5 cellular contexts compared by ENCODE assay signal in genomic region chr2:97974471-97974870, GRCh38.
"Had no signal": no experiment of that assay in that cellular context is flagged by ENCODE, and none has a peak within 500 bp of the region (broad histone marks: within the 10 kb centered on the region; RNA-seq: fewer than 3 reads in every experiment).

No MANE protein-coding gene starts in this region.

- DNase-seq: GDM1, GF-D8 had no signal

- ATAC-seq: GM12878 had no signal

- FAIRE-seq: G401.6, GM12878, GM18507 had no signal

- H3K4me3 ChIP-seq: GM12878 had no signal
